ENCODE assay signal across 32 cellular contexts in the genomic region with DNA sequence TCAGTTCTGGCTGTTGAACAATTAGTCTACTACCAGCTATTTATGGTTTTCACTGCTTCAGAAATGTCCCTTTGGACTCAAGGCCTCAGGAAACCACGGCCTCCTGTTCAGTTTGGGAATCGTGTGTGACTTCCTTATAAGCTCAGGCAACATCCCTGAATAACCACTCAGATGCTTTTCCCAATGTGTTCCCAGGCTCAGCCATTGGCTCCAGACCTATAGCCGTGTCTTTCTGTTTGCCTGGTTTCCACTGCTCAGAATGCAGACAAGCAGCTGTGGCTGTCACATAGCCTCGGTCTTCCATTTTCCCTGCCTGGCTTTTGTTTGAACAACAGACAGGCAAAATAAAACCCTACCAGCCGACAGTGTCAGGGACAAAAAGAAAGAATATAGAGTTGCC.
"Had no signal": no experiment of that assay in that cellular context is flagged by ENCODE, and none has a peak within 500 bp of the region (broad histone marks: within the 10 kb centered on the region; RNA-seq: fewer than 3 reads in every experiment).

No MANE protein-coding gene starts in this region.

- H3K36me3 ChIP-seq: adrenal gland, breast epithelium, MG63, Peyer's patch, SJCRH30 had no signal

- H3K4me1 Mint-ChIP-seq: activated CD4-positive, alpha-beta T cell treated with anti-CD3 and anti-CD28 coated beads for 36 hours; activated CD4-positive, alpha-beta T cell treated with anti-CD3 and anti-CD28 coated beads, Interleukin-2, amount 10 ng/mL, durations not matched to agents 7 days and 5 days had no signal

- H3K4me1 ChIP-seq: adrenal gland, body of pancreas, breast epithelium, Peyer's patch, SJCRH30 had no signal

- H3K27ac ChIP-seq: adrenal gland, body of pancreas, breast epithelium, Peyer's patch, RWPE1, SJCRH30, SK-N-MC had no signal

- H3K4me3 ChIP-seq: adrenal gland, body of pancreas, breast epithelium, MG63, Peyer's patch, SJCRH30, SK-N-MC had no signal

- H3K27ac Mint-ChIP-seq: activated CD4-positive, alpha-beta T cell treated with anti-CD3 and anti-CD28 coated beads for 36 hours; activated CD4-positive, alpha-beta T cell treated with anti-CD3 and anti-CD28 coated beads, Interleukin-2, amount 10 ng/mL, durations not matched to agents 7 days and 5 days; activated CD8-positive, alpha-beta T cell treated with anti-CD3 and anti-CD28 coated beads, Interleukin-2, amount 10 ng/mL, durations not matched to agents 7 days and 5 days; activated naive CD4-positive, alpha-beta T cell treated with anti-CD3 and anti-CD28 coated beads, Interleukin-2, amount 50 U/mL, for 72 hours; activated T-cell treated with anti-CD3 and anti-CD28 coated beads, Interleukin-2, amount 50 U/mL, for 24 hours; activated T-helper 2 cell treated with anti-CD3 and anti-CD28 coated beads, Interferon-gamma antibody, Interleukin-2, Interleukin-4, amounts not matched to agents 10 μg/mL and 5 μg/mL and 100 μg/mL, durations not matched to agents 14 hours and 24 hours and 36 hours; T-helper 1 cell treated with Interleukin-12 subunit alpha and Interleukin-12 subunit beta and Interleukin-4 antibody, amounts not matched to agents 30 μg/mL and 1 μg/mL, for 36 hours; T-helper 2 cell treated with Interferon-gamma antibody and Interleukin-4, amounts not matched to agents 5 μg/mL and 100 μg/mL, for 36 hours had no signal

- H3K36me3 Mint-ChIP-seq: activated naive CD4-positive, alpha-beta T cell treated with anti-CD3 and anti-CD28 coated beads, Interleukin-2, amount 50 U/mL, for 72 hours had no signal

- H3K9me3 ChIP-seq: adrenal gland, breast epithelium, MG63, Peyer's patch, SJCRH30 had no signal

- H3K4me3 Mint-ChIP-seq: activated CD4-positive, alpha-beta T cell treated with anti-CD3 and anti-CD28 coated beads for 36 hours; activated CD4-positive, alpha-beta T cell treated with anti-CD3 and anti-CD28 coated beads, Interleukin-2, amount 10 ng/mL, durations not matched to agents 7 days and 5 days; activated CD8-positive, alpha-beta T cell treated with anti-CD3 and anti-CD28 coated beads, Interleukin-2, amount 10 ng/mL, durations not matched to agents 7 days and 5 days; activated T-cell treated with anti-CD3 and anti-CD28 coated beads, Interleukin-2, amount 50 U/mL, for 24 hours; T-helper 1 cell treated with Interleukin-12 subunit alpha and Interleukin-12 subunit beta and Interleukin-4 antibody, amounts not matched to agents 30 μg/mL and 1 μg/mL, for 36 hours; T-helper 2 cell treated with Interferon-gamma antibody and Interleukin-4, amounts not matched to agents 5 μg/mL and 100 μg/mL, for 36 hours had no signal

- H3K27me3 ChIP-seq: body of pancreas, breast epithelium, MG63, Peyer's patch had no signal

- DNase-seq: activated CD4-positive, alpha-beta T cell treated with anti-CD3 and anti-CD28 coated beads for 36 hours; activated CD4-positive, alpha-beta T cell treated with anti-CD3 and anti-CD28 coated beads, Interleukin-2, amount 10 ng/mL, durations not matched to agents 7 days and 5 days; activated CD4-positive, alpha-beta T cell treated with anti-CD3 and anti-CD28 coated beads, Interleukin-2, amount 50 U/mL, for 48 hours; activated CD8-positive, alpha-beta T cell treated with anti-CD3 and anti-CD28 coated beads, Interleukin-2, amount 10 ng/mL, durations not matched to agents 7 days and 5 days; activated gamma-delta T cell; activated naive CD4-positive, alpha-beta T cell treated with Interleukin-2 at 50 U/mL for 16 hours; activated T-cell treated with anti-CD3 and anti-CD28 coated beads, Interleukin-2, amount 50 U/mL, for 24 hours; adrenal gland; body of pancreas; Kasumi-1; KG1; MG63; NCI-H1048; NCI-H1105 treated with DMSO at 0.1 percent for 48 hours; NCI-H1436; NCI-H1694 treated with DMSO at 0.1 percent for 48 hours; NCI-H2081; NCI-H2171 treated with DMSO at 0.1 percent for 48 hours; NCI-H2227 treated with DMSO at 0.1 percent for 48 hours; NCI-H446; NCI-H510A treated with DMSO at 0.1 percent for 48 hours; NCI-H526 treated with DMSO at 0.1 percent for 48 hours; PC-3; Peyer's patch had no signal

- H3K9me3 Mint-ChIP-seq: activated CD4-positive, alpha-beta T cell treated with anti-CD3 and anti-CD28 coated beads, Interleukin-2, amount 10 ng/mL, durations not matched to agents 7 days and 5 days; activated naive CD4-positive, alpha-beta T cell treated with anti-CD3 and anti-CD28 coated beads, Interleukin-2, amount 50 U/mL, for 72 hours; activated T-cell treated with anti-CD3 and anti-CD28 coated beads, Interleukin-2, amount 50 U/mL, for 24 hours; activated T-helper 2 cell treated with anti-CD3 and anti-CD28 coated beads, Interferon-gamma antibody, Interleukin-2, Interleukin-4, amounts not matched to agents 10 μg/mL and 5 μg/mL and 100 μg/mL, durations not matched to agents 14 hours and 24 hours and 36 hours; T-helper 1 cell treated with Interleukin-12 subunit alpha and Interleukin-12 subunit beta and Interleukin-4 antibody, amounts not matched to agents 30 μg/mL and 1 μg/mL, for 36 hours; T-helper 2 cell treated with Interferon-gamma antibody and Interleukin-4, amounts not matched to agents 5 μg/mL and 100 μg/mL, for 36 hours had no signal
